Comparison of ENCODE assay signal across 9 cellular contexts in genomic region chr3:195129644-195130492, GRCh38.
A peak's percentile ranks its signal among the peaks of the same experiment; 100 is the strongest.
DNase-seq lines count a peak whose midpoint lies in the region; ATAC-seq and TF ChIP-seq lines count a peak whose summit lies in the region.
"Had no signal": no experiment of that assay in that cellular context is flagged by ENCODE, and none has a peak within 500 bp of the region (broad histone marks: within the 10 kb centered on the region; RNA-seq: fewer than 3 reads in every experiment).

No MANE protein-coding gene starts in this region.

- DNase-seq in cardiac muscle cell (ENCODE audit: low read depth in 1 of 2, low spot score in 1 of 2), result no peak
- DNase-seq in right atrium auricular region (ENCODE audit: low spot score), result no peak
- DNase-seq in activated T-helper 9 cell treated with anti-CD3 and anti-CD28 coated beads, Interleukin-2, amount 50 U/mL, for 16 hours (ENCODE audit: low read depth), result peak; percentile 13
- peak; percentile 58 to 78 for DNase-seq in stimulated activated naive CD8-positive, alpha-beta T cell treated with anti-CD3 and anti-CD28 coated beads, Interleukin-15, amount 100 ng/mL, for 72 hours
- no peak for DNase-seq in substantia nigra (lab: John Stamatoyannopoulos, UW)
- no peak for DNase-seq in nucleus accumbens (lab: John Stamatoyannopoulos, UW)
- DNase-seq in dorsolateral prefrontal cortex, result no peak
- DNase-seq: NK-92 treated with Interleukin-12 subunit alpha and Interleukin-12 subunit beta, amount 100 ng/mL, for 24 hours had no signal

- peaks cover 24% of the 10 kb centered on the region for H3K4me1 ChIP-seq in cardiac muscle cell (ENCODE audit: low read depth)
- H3K4me1 ChIP-seq in right atrium auricular region, result peaks cover 0 to 18% of the 10 kb centered on the region in 2 donors

- no peaks in the 10 kb centered on the region for H3K9me3 Mint-ChIP-seq in stimulated activated naive CD8-positive, alpha-beta T cell treated with anti-CD3 and anti-CD28 coated beads, Interleukin-15, amount 100 ng/mL, for 72 hours

- peak overlapping the region; percentile 77 for H3K27ac ChIP-seq in cardiac muscle cell
- no peak overlapping the region for H3K27ac ChIP-seq in right atrium auricular region
- H3K27ac ChIP-seq in substantia nigra (ENCODE audit: low read depth, low read length, poor library complexity, severe bottlenecking), result no peak overlapping the region
- H3K27ac ChIP-seq in dorsolateral prefrontal cortex, result no peak overlapping the region

- intact Hi-C loops in dorsolateral prefrontal cortex (cut with DNase I), result loop anchor here in 1 of 2 donors (5.0 to 10.0 kb wide), 2 partner anchors 65 to 127 kb away; no protein-coding TSS in a partner anchor

- H3K27me3 ChIP-seq in cardiac muscle cell (no peaks in the 10 kb centered on the region), right atrium auricular region (no peaks in the 10 kb centered on the region), dorsolateral prefrontal cortex (no peaks in the 10 kb centered on the region)

- H3K36me3 ChIP-seq in cardiac muscle cell (no peaks in the 10 kb centered on the region), right atrium auricular region (no peaks in the 10 kb centered on the region)

- H3K9me3 ChIP-seq in cardiac muscle cell (ENCODE audit: low read depth) (no peaks in the 10 kb centered on the region), right atrium auricular region (no peaks in the 10 kb centered on the region)

- no peak for TF ChIP-seq CTCF in cardiac muscle cell (IDR thresholded peaks at IDR 0.05; ENCODE audit: low read depth, low read length)
- TF ChIP-seq CTCF in right atrium auricular region (IDR thresholded peaks at IDR 0.05), result no peak
- TF ChIP-seq CTCF in dorsolateral prefrontal cortex (IDR thresholded peaks at IDR 0.05 in 54 of 56, conservative IDR thresholded peaks at IDR 0.05 in 2 of 56; ENCODE audit: low read depth in 1 of 56, partially characterized antibody in 56 of 56), result no peak

- peak; percentile 89 for ATAC-seq in HG02973 (IDR thresholded peaks at IDR 0.05; ENCODE audit: unreplicated experiment)
- ATAC-seq in stimulated activated naive CD8-positive, alpha-beta T cell treated with anti-CD3 and anti-CD28 coated beads, Interleukin-15, amount 100 ng/mL, for 72 hours, result peak; percentile 90

- H3K27me3 Mint-ChIP-seq in stimulated activated naive CD8-positive, alpha-beta T cell treated with anti-CD3 and anti-CD28 coated beads, Interleukin-15, amount 100 ng/mL, for 72 hours, result no peaks in the 10 kb centered on the region

- H3K4me3 ChIP-seq in cardiac muscle cell (no peak overlapping the region), right atrium auricular region (no peak overlapping the region), dorsolateral prefrontal cortex (no peak overlapping the region)

- H3K4me3 Mint-ChIP-seq in stimulated activated naive CD8-positive, alpha-beta T cell treated with anti-CD3 and anti-CD28 coated beads, Interleukin-15, amount 100 ng/mL, for 72 hours, result peak overlapping the region; percentile 76 to 77

- H3K4me1 Mint-ChIP-seq in stimulated activated naive CD8-positive, alpha-beta T cell treated with anti-CD3 and anti-CD28 coated beads, Interleukin-15, amount 100 ng/mL, for 72 hours, result peaks cover 53% of the 10 kb centered on the region

- peak overlapping the region; percentile 98 to 99 for H3K27ac Mint-ChIP-seq in stimulated activated naive CD8-positive, alpha-beta T cell treated with anti-CD3 and anti-CD28 coated beads, Interleukin-15, amount 100 ng/mL, for 72 hours

Comparison
In these comparisons a context has a peak if more than half of its experiments do, and no peak if none do; other contexts are left out.
1. DNase-seq: peak in activated T-helper 9 cell treated with anti-CD3 and anti-CD28 coated beads, Interleukin-2, amount 50 U/mL, for 16 hours (single experiment) and stimulated activated naive CD8-positive, alpha-beta T cell treated with anti-CD3 and anti-CD28 coated beads, Interleukin-15, amount 100 ng/mL, for 72 hours (2 of 2); none in cardiac muscle cell (0 of 2), right atrium auricular region (single experiment), substantia nigra (0 of 49), nucleus accumbens (0 of 56) and dorsolateral prefrontal cortex (0 of 10).